ENCODE assay signal across 12 cellular contexts in genomic region chr11:108616549-108616948, GRCh38. TPM values are rescaled to one million over a fixed set of nuclear protein-coding genes. Genes with fewer than 3 reads are reported as not detected.
DNase-seq lines count a peak whose midpoint lies in the region; ATAC-seq, FAIRE-seq and TF ChIP-seq lines count a peak whose summit lies in the region.
"Had no signal": no experiment of that assay in that cellular context is flagged by ENCODE, and none has a peak within 500 bp of the region (broad histone marks: within the 10 kb centered on the region; RNA-seq: fewer than 3 reads in every experiment).

No MANE protein-coding gene starts in this region.

- no peak overlapping the region for H3K4me2 ChIP-seq in MM.1S (ENCODE audit: low read depth, low read length)

- no peaks in the 10 kb centered on the region for H3K9me3 ChIP-seq in MM.1S (replicated peaks; ENCODE audit: insufficient read depth, low read length)

- H3K9me2 ChIP-seq in MM.1S (replicated peaks; ENCODE audit: insufficient read depth, low read length) = no peaks in the 10 kb centered on the region

- H3K36me3 ChIP-seq in MM.1S (replicated peaks; ENCODE audit: insufficient read depth, low read length) = no peaks in the 10 kb centered on the region

- FAIRE-seq in frontal cortex (lab: Jason Lieb, UNC) = no peak

- no peak for TF ChIP-seq CTCF in MM.1S (IDR thresholded peaks at IDR 0.05; ENCODE audit: low read length)

- ATAC-seq in esophagus mucosa (peak; percentile 95), HG03045 (IDR thresholded peaks at IDR 0.05; ENCODE audit: unreplicated experiment) (no peak), HG02763 (IDR thresholded peaks at IDR 0.05; ENCODE audit: unreplicated experiment) (no peak)

- peak; percentile 85 for DNase-seq in GM04503 (ENCODE audit: low read depth)
- DNase-seq in RKO (ENCODE audit: low spot score) = peak; percentile 95
- peak; percentile 94 for DNase-seq in non-pigmented ciliary epithelial cell (ENCODE audit: low read depth)
- DNase-seq in frontal cortex (ENCODE audit: low spot score in 2 of 2) = no peak
- no peak for DNase-seq in MM.1S
- DNase-seq: activated T-cell treated with anti-CD3 and anti-CD28 coated beads, Interleukin-2, amount 50 U/mL, for 24 hours; DMS153; head of caudate nucleus; NCI-H187 had no signal

- H3K27ac ChIP-seq in MM.1S (ENCODE audit: low read length) = no peak overlapping the region

- no peak overlapping the region for H2AFZ ChIP-seq in MM.1S (ENCODE audit: low read length)

- H3K27me3 ChIP-seq in MM.1S (replicated peaks; ENCODE audit: insufficient read depth, low read length) = no peaks in the 10 kb centered on the region

- peaks cover 15% of the 10 kb centered on the region for H3K4me1 ChIP-seq in MM.1S (ENCODE audit: low read length)

- H3K79me2 ChIP-seq in MM.1S (ENCODE audit: low read length) = no peaks in the 10 kb centered on the region

- H3F3A ChIP-seq in MM.1S (ENCODE audit: insufficient read depth, low read length) = peaks cover 9% of the 10 kb centered on the region

- no peak overlapping the region for H3K4me3 ChIP-seq in MM.1S (ENCODE audit: low read length)

- no peak overlapping the region for H3K9ac ChIP-seq in MM.1S (ENCODE audit: low read length)

- H4K20me1 ChIP-seq in MM.1S (ENCODE audit: insufficient read depth, low read length) = no peaks in the 10 kb centered on the region

RNA-seq across cellular contexts. Expression of gene EXPH5, which starts 23.0 kb away (rescaled TPM):
- total RNA-seq in esophagus mucosa (24.6 TPM), frontal cortex (under 0.01 TPM)

RNA-seq across cellular contexts. Expression of gene DDX10, which starts 48.3 kb away (rescaled TPM):
- total RNA-seq in esophagus mucosa (16.1 TPM), frontal cortex (31.4 TPM)

Comparison
In these comparisons a context has a peak if more than half of its experiments do, and no peak if none do; other contexts are left out.
1. DNase-seq: peak in GM04503 (single experiment), RKO (single experiment) and non-pigmented ciliary epithelial cell (single experiment); none in frontal cortex (0 of 2) and MM.1S (single experiment).
2. RNA of gene EXPH5, which starts 23.0 kb away (total RNA-seq): 24.6 TPM in esophagus mucosa (single experiment); under 0.01 TPM in frontal cortex (single experiment); every median in the first group is over 10 times any median in the second.